In genomic region chr4:95250544-95251137, GRCh38 we compare ENCODE assay signal across 1 cellular context.
TF ChIP-seq lines count a peak whose summit lies in the region.

No MANE protein-coding gene starts in this region.

TF ChIP-seq in HEK293, 187 proteins besides CTCF, POLR2A, EP300 and RAD21 (continued from another document):
- TF ChIP-seq FEZF1 (tag by site-specific recombination; IDR thresholded peaks at IDR 0.05) = peak; percentile 47
- TF ChIP-seq BCL11A (tag by site-specific recombination; IDR thresholded peaks at IDR 0.05; ENCODE audit: low read depth) = no peak
- no peak for TF ChIP-seq ZNF114 (tag by site-specific recombination; IDR thresholded peaks at IDR 0.05)
- no peak for TF ChIP-seq ZNF341 (tag by site-specific recombination; IDR thresholded peaks at IDR 0.05; ENCODE audit: low read depth)
- no peak for TF ChIP-seq ZNF184 (tag by site-specific recombination; IDR thresholded peaks at IDR 0.05)
- TF ChIP-seq ZNF521 (tag by site-specific recombination; IDR thresholded peaks at IDR 0.05) = no peak
- TF ChIP-seq ELK4 (IDR thresholded peaks at IDR 0.05; ENCODE audit: borderline replicate concordance, low read depth, low read length) = no peak
- TF ChIP-seq ZNF518A (tag by site-specific recombination; conservative IDR thresholded peaks at IDR 0.05; ENCODE audit: low read depth) = no peak
- TF ChIP-seq ZNF639 (tag by site-specific recombination; IDR thresholded peaks at IDR 0.05) = no peak
- no peak for TF ChIP-seq ZFP37 (tag by site-specific recombination; IDR thresholded peaks at IDR 0.05)
- TF ChIP-seq SCRT2 (tag by site-specific recombination; IDR thresholded peaks at IDR 0.05) = no peak
- no peak for TF ChIP-seq SALL2 (tag by site-specific recombination; IDR thresholded peaks at IDR 0.05; ENCODE audit: borderline replicate concordance)
- no peak for TF ChIP-seq ZNF560 (tag by site-specific recombination; IDR thresholded peaks at IDR 0.05; ENCODE audit: borderline replicate concordance)
- no peak for TF ChIP-seq HOXA7 (CRISPR knock-in tag; IDR thresholded peaks at IDR 0.05; ENCODE audit: borderline replicate concordance)
- TF ChIP-seq SCRT1 (tag by site-specific recombination; IDR thresholded peaks at IDR 0.05; ENCODE audit: borderline replicate concordance) = no peak
- TF ChIP-seq ZBTB11 (tag by site-specific recombination; conservative IDR thresholded peaks at IDR 0.05; ENCODE audit: low read depth) = no peak
- 0 out of 2 replicates have a peak, but pooled peaks have one; percentile 24 for TF ChIP-seq ZBTB20 (tag by site-specific recombination; IDR thresholded peaks at IDR 0.05)
- TF ChIP-seq BCL6B (tag by site-specific recombination; IDR thresholded peaks at IDR 0.05) = peak; percentile 73; the same call in 1 of the 2 replicates
- TF ChIP-seq ZNF629 (tag by site-specific recombination; IDR thresholded peaks at IDR 0.05) = no peak
- TF ChIP-seq ZNF654 (tag by site-specific recombination; IDR thresholded peaks at IDR 0.05; ENCODE audit: low read depth) = no peak
- TF ChIP-seq INSM2 (tag by site-specific recombination; IDR thresholded peaks at IDR 0.05) = no peak
- TF ChIP-seq PRDM10 (tag by site-specific recombination; IDR thresholded peaks at IDR 0.05) = no peak
- TF ChIP-seq ZNF174 (tag by site-specific recombination; IDR thresholded peaks at IDR 0.05) = no peak
- TF ChIP-seq GLI2 (tag by site-specific recombination; IDR thresholded peaks at IDR 0.05; ENCODE audit: borderline replicate concordance, low read depth) = no peak
